Comparison of ENCODE assay signal across 1 cellular context in the genomic region with DNA sequence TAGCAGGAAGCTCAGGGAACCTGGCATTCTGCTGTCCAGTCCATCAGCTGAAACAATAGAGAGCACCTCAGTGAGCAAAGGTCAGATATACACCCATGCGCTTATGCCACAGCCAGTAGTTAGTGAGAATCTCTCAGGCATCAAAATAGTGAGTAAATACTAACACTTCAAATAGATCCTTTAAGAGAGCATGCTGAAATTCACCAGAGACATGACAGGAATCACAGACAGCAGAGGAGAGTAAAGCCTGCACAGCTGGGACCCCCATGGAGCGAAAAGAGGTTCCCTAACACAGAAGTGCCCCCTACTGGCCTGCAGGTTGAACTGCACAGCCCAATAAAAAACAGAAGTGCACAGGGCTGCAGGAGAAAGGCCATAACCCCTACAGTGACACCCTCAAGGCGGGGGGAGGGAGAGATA.
TF ChIP-seq lines count a peak whose summit lies in the region.

No MANE protein-coding gene starts in this region.

TF ChIP-seq in WTC11, 78 proteins besides CTCF, POLR2A, EP300 and RAD21 (continued from another document):
- TF ChIP-seq, protein P1, sequence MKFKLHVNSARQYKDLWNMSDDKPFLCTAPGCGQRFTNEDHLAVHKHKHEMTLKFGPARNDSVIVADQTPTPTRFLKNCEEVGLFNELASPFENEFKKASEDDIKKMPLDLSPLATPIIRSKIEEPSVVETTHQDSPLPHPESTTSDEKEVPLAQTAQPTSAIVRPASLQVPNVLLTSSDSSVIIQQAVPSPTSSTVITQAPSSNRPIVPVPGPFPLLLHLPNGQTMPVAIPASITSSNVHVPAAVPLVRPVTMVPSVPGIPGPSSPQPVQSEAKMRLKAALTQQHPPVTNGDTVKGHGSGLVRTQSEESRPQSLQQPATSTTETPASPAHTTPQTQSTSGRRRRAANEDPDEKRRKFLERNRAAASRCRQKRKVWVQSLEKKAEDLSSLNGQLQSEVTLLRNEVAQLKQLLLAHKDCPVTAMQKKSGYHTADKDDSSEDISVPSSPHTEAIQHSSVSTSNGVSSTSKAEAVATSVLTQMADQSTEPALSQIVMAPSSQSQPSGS (CRISPR knock-in tag; IDR thresholded peaks at IDR 0.05; ENCODE audit: borderline replicate concordance, low read depth) = no peak
- no peak for TF ChIP-seq ZBTB21 (CRISPR knock-in tag; IDR thresholded peaks at IDR 0.05; ENCODE audit: borderline replicate concordance)
- TF ChIP-seq, protein P2, sequence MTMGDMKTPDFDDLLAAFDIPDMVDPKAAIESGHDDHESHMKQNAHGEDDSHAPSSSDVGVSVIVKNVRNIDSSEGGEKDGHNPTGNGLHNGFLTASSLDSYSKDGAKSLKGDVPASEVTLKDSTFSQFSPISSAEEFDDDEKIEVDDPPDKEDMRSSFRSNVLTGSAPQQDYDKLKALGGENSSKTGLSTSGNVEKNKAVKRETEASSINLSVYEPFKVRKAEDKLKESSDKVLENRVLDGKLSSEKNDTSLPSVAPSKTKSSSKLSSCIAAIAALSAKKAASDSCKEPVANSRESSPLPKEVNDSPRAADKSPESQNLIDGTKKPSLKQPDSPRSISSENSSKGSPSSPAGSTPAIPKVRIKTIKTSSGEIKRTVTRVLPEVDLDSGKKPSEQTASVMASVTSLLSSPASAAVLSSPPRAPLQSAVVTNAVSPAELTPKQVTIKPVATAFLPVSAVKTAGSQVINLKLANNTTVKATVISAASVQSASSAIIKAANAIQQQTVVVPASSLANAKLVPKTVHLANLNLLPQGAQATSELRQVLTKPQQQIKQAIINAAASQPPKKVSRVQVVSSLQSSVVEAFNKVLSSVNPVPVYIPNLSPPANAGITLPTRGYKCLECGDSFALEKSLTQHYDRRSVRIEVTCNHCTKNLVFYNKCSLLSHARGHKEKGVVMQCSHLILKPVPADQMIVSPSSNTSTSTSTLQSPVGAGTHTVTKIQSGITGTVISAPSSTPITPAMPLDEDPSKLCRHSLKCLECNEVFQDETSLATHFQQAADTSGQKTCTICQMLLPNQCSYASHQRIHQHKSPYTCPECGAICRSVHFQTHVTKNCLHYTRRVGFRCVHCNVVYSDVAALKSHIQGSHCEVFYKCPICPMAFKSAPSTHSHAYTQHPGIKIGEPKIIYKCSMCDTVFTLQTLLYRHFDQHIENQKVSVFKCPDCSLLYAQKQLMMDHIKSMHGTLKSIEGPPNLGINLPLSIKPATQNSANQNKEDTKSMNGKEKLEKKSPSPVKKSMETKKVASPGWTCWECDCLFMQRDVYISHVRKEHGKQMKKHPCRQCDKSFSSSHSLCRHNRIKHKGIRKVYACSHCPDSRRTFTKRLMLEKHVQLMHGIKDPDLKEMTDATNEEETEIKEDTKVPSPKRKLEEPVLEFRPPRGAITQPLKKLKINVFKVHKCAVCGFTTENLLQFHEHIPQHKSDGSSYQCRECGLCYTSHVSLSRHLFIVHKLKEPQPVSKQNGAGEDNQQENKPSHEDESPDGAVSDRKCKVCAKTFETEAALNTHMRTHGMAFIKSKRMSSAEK (CRISPR knock-in tag; IDR thresholded peaks at IDR 0.05; ENCODE audit: borderline replicate concordance) = no peak
- TF ChIP-seq, protein P3, sequence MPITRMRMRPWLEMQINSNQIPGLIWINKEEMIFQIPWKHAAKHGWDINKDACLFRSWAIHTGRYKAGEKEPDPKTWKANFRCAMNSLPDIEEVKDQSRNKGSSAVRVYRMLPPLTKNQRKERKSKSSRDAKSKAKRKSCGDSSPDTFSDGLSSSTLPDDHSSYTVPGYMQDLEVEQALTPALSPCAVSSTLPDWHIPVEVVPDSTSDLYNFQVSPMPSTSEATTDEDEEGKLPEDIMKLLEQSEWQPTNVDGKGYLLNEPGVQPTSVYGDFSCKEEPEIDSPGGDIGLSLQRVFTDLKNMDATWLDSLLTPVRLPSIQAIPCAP (CRISPR knock-in tag; IDR thresholded peaks at IDR 0.05) = no peak
- TF ChIP-seq ZNF121 (CRISPR knock-in tag; IDR thresholded peaks at IDR 0.05) = no peak
